14 cellular contexts compared by ENCODE assay signal in genomic region chr12:121770802-121771625, GRCh38.
"Had no signal": no experiment of that assay in that cellular context is flagged by ENCODE, and none has a peak within 500 bp of the region (broad histone marks: within the 10 kb centered on the region; RNA-seq: fewer than 3 reads in every experiment).

No MANE protein-coding gene starts in this region.

- H3K36me3 Mint-ChIP-seq: type B pancreatic cell had no signal

- H3K9me3 ChIP-seq: esophagus squamous epithelium had no signal

- H3K27me3 Mint-ChIP-seq: progenitor cell of endocrine pancreas, type B pancreatic cell had no signal

- H3K27ac ChIP-seq: esophagus squamous epithelium had no signal

- H3K27ac Mint-ChIP-seq: activated naive CD4-positive, alpha-beta T cell treated with anti-CD3 and anti-CD28 coated beads for 36 hours; progenitor cell of endocrine pancreas had no signal

- H3K36me3 ChIP-seq: esophagus squamous epithelium had no signal

- H3K27me3 ChIP-seq: esophagus squamous epithelium had no signal

- H3K4me3 ChIP-seq: esophagus squamous epithelium had no signal

- FAIRE-seq: astrocyte, colon, kidney had no signal

- H3K9me3 Mint-ChIP-seq: activated naive CD4-positive, alpha-beta T cell treated with anti-CD3 and anti-CD28 coated beads for 36 hours; type B pancreatic cell had no signal

- H3K4me3 Mint-ChIP-seq: activated naive CD4-positive, alpha-beta T cell treated with anti-CD3 and anti-CD28 coated beads for 36 hours; type B pancreatic cell had no signal

- DNase-seq: activated CD4-positive, alpha-beta T cell treated with anti-CD3 and anti-CD28 coated beads for 48 hours; activated naive CD4-positive, alpha-beta T cell treated with anti-CD3 and anti-CD28 coated beads for 36 hours; esophagus squamous epithelium; foreskin fibroblast; head of caudate nucleus; kidney; midbrain; stimulated activated CD4-positive, alpha-beta T cell treated with anti-CD3 and anti-CD28 coated beads, Interleukin-12 subunit alpha, Interleukin-12 subunit beta, amount 100 ng/mL, for 4 hours; stimulated activated naive CD4-positive, alpha-beta T cell; T-helper 1 cell had no signal
